1 cellular context compared by ENCODE assay signal in the genomic region with DNA sequence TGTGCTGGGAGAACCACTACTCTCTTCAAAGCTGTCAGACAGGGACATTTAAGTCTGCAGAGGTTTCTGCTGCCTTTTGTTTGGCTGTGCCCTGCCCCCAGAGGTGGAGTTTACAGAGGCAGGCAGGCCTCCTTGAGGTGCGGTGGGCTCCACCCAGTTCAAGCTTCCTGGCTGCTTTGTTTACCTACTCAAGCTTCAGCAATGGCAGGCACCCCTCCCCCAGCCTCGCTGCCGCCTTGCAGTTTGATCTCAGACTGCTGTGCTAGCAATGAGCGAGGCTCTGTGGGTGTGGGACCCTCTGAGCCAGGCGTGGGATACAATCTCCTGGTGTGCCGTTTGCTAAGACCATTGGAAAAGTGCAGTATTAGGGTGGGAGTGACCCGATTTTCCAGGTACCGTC.
TF ChIP-seq lines count a peak whose summit lies in the region.
"Not testable (repeated sequence)": the region's sequence is repeated elsewhere in the genome, so short reads cannot be mapped to it uniquely, and the experiment has no call there.

No MANE protein-coding gene starts in this region.

TF ChIP-seq in HepG2, 621 proteins besides CTCF, POLR2A, EP300 and RAD21:
- TF ChIP-seq FOXA1 (IDR thresholded peaks at IDR 0.05): not testable (repeated sequence)
- TF ChIP-seq FOXA1 (CRISPR knock-in tag; IDR thresholded peaks at IDR 0.05) (peak; percentile 37; the same call in 1 of the 2 replicates), ZNF766 (CRISPR knock-in tag; IDR thresholded peaks at IDR 0.05; ENCODE audit: borderline replicate concordance) (0 out of 2 replicates have a peak, but pooled peaks have one; percentile 33)
- TF ChIP-seq, protein P1, sequence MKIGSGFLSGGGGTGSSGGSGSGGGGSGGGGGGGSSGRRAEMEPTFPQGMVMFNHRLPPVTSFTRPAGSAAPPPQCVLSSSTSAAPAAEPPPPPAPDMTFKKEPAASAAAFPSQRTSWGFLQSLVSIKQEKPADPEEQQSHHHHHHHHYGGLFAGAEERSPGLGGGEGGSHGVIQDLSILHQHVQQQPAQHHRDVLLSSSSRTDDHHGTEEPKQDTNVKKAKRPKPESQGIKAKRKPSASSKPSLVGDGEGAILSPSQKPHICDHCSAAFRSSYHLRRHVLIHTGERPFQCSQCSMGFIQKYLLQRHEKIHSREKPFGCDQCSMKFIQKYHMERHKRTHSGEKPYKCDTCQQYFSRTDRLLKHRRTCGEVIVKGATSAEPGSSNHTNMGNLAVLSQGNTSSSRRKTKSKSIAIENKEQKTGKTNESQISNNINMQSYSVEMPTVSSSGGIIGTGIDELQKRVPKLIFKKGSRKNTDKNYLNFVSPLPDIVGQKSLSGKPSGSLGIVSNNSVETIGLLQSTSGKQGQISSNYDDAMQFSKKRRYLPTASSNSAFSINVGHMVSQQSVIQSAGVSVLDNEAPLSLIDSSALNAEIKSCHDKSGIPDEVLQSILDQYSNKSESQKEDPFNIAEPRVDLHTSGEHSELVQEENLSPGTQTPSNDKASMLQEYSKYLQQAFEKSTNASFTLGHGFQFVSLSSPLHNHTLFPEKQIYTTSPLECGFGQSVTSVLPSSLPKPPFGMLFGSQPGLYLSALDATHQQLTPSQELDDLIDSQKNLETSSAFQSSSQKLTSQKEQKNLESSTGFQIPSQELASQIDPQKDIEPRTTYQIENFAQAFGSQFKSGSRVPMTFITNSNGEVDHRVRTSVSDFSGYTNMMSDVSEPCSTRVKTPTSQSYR (CRISPR knock-in tag; IDR thresholded peaks at IDR 0.05; ENCODE audit: borderline replicate concordance): peak; percentile 78
